11 cellular contexts compared by ENCODE assay signal in genomic region chr6:127117979-127118504, GRCh38. TPM values are rescaled to one million over a fixed set of nuclear protein-coding genes. Genes with fewer than 3 reads are reported as not detected.
DNase-seq lines count a peak whose midpoint lies in the region; ATAC-seq, FAIRE-seq and TF ChIP-seq lines count a peak whose summit lies in the region.
"Had no signal": no experiment of that assay in that cellular context is flagged by ENCODE, and none has a peak within 500 bp of the region (broad histone marks: within the 10 kb centered on the region; RNA-seq: fewer than 3 reads in every experiment).

No MANE protein-coding gene starts in this region.

- no peaks in the 10 kb centered on the region for H3K79me2 ChIP-seq in GM23248 (ENCODE audit: insufficient read depth)

- H3K9me3 ChIP-seq in A549, result no peaks in the 10 kb centered on the region
- no peaks in the 10 kb centered on the region for H3K9me3 ChIP-seq in GM23248 (ENCODE audit: low read depth)
- H3K9me3 ChIP-seq: pancreas had no signal

- H3K27ac ChIP-seq in A549 (peak overlapping the region; percentile 98 to 100), GM23248 (no peak overlapping the region)
- H3K27ac ChIP-seq: pancreas had no signal

- no peaks in the 10 kb centered on the region for H4K20me1 ChIP-seq in GM23248 (ENCODE audit: insufficient read depth)

- peaks cover 58% of the 10 kb centered on the region for H3K27me3 Mint-ChIP-seq in chondrocyte (ENCODE audit: low read depth)
- peaks cover 52% of the 10 kb centered on the region for H3K27me3 Mint-ChIP-seq in mesothelial cell of epicardium (ENCODE audit: low read depth)

- no peaks in the 10 kb centered on the region for H3K27me3 ChIP-seq in GM23248 (replicated peaks; ENCODE audit: insufficient read depth)

- in situ Hi-C loops in GM23248 (cut with MboI), result loop anchor here (25.0 kb wide), 1 partner anchor 1081 kb away; no protein-coding TSS in a partner anchor

- H3K36me3 ChIP-seq in GM23248 (ENCODE audit: low read depth), result no peaks in the 10 kb centered on the region
- H3K36me3 ChIP-seq: pancreas had no signal

- H3F3A ChIP-seq in GM23248 (ENCODE audit: insufficient read depth), result peaks cover 25% of the 10 kb centered on the region

- peaks cover 19% of the 10 kb centered on the region for H3K4me1 Mint-ChIP-seq in chondrocyte (ENCODE audit: low read depth)
- H3K4me1 Mint-ChIP-seq in mesothelial cell of epicardium, result peaks cover 35% of the 10 kb centered on the region

- H3K36me3 Mint-ChIP-seq in chondrocyte (ENCODE audit: low read depth) (no peaks in the 10 kb centered on the region), mesothelial cell of epicardium (no peaks in the 10 kb centered on the region)

- H3K4me3 ChIP-seq in A549 (peak overlapping the region; percentile 90), GM23248 (peak overlapping the region; percentile 62)

- CTCF ChIA-PET in A549 (lab: Yijun Ruan, JAX), result interaction anchor here (0.7 to 2.1 kb wide), 2 partner anchors 8 to 14 kb away, joined by 3 to 13 read pairs; no protein-coding TSS in a partner anchor

- H3K4me1 ChIP-seq in A549 (peaks cover 38% of the 10 kb centered on the region), GM23248 (ENCODE audit: insufficient read depth) (peaks cover 23% of the 10 kb centered on the region)
- H3K4me1 ChIP-seq: pancreas had no signal

- 0% methylated on average over 11 of the region's 29 CpGs for WGBS in A549 (ENCODE audit: missing lambda C conversion rate)
- 4 to 8% methylated on average over 21 to 29 of the region's 29 CpGs for WGBS in GM23248 (ENCODE audit: low coverage in 1 of 2, low lambda C conversion rate in 2 of 2, missing lambda C conversion rate in 2 of 2), 2 experiments

- peak in 1 of 2 experiments; percentile 12 for DNase-seq in A549 (ENCODE audit: low read depth in 1 of 2, low spot score in 1 of 2)
- DNase-seq in GM23248, result peak; percentile 51
- DNase-seq in chondrocyte (ENCODE audit: low spot score), result no peak
- DNase-seq in mesothelial cell of epicardium (ENCODE audit: low spot score in 2 of 2, unreplicated experiment in 2 of 2), result peak; percentile 21 to 49
- no peak for DNase-seq in NCI-H446 treated with DMSO at 0.1 percent for 48 hours (lab: John Stamatoyannopoulos, UW)

- H2AFZ ChIP-seq in GM23248, result peak overlapping the region; percentile 56; the same call in 1 of the 2 replicates

- no peaks in the 10 kb centered on the region for H3K9me3 Mint-ChIP-seq in chondrocyte (ENCODE audit: low read depth)
- no peaks in the 10 kb centered on the region for H3K9me3 Mint-ChIP-seq in mesothelial cell of epicardium

- H3K4me3 Mint-ChIP-seq in chondrocyte (ENCODE audit: unreplicated experiment) (peak overlapping the region; percentile 69), mesothelial cell of epicardium (peak overlapping the region; percentile 80)

- POLR2A ChIA-PET in A549 (lab: Yijun Ruan, JAX), result interaction anchor here (0.6 to 1.4 kb wide), 5 partner anchors 15 to 1337 kb away, joined by 3 to 7 read pairs (median 4); partner anchors contain the start of genes RNF146 and TRMT11

- TF ChIP-seq POLR2A in A549 (IDR thresholded peaks at IDR 0.05; ENCODE audit: low read length), result peak; percentile 13

- H3K9ac ChIP-seq in GM23248, result peak overlapping the region; percentile 40; the same call in 1 of the 2 replicates

- no peaks in the 10 kb centered on the region for H3K9me2 ChIP-seq in GM23248 (ENCODE audit: insufficient read depth)

- H3K27ac Mint-ChIP-seq in chondrocyte (ENCODE audit: unreplicated experiment), result no peak overlapping the region
- peak overlapping the region; percentile 87 for H3K27ac Mint-ChIP-seq in mesothelial cell of epicardium

- TF ChIP-seq CTCF in A549 (IDR thresholded peaks at IDR 0.05) (no peak), chondrocyte (IDR thresholded peaks at IDR 0.05) (no peak), mesothelial cell of epicardium (IDR thresholded peaks at IDR 0.05; ENCODE audit: unreplicated experiment) (no peak)

- ATAC-seq in A549 (peak; percentile 56), HG03175 (IDR thresholded peaks at IDR 0.05; ENCODE audit: unreplicated experiment) (no peak), HG03469 (IDR thresholded peaks at IDR 0.05; ENCODE audit: unreplicated experiment) (no peak), esophagus mucosa (no peak)

- FAIRE-seq in A549 (lab: Jason Lieb, UNC), result no peak
- FAIRE-seq: GM18507, pancreas had no signal

- peak overlapping the region; percentile 94 for H3K4me2 ChIP-seq in A549
- H3K4me2 ChIP-seq in GM23248 (ENCODE audit: unreplicated experiment), result peak overlapping the region; percentile 68

- TF ChIP-seq RAD21 in A549 (conservative IDR thresholded peaks at IDR 0.05 in 1 of 2, IDR thresholded peaks at IDR 0.05 in 1 of 2), result 0 out of 5 replicates have a peak, but pooled peaks of 1 of the 2 experiments have one; percentile 18

- TF ChIP-seq EP300 in A549 (IDR thresholded peaks at IDR 0.05), result no peak

TF ChIP-seq in A549, 52 proteins besides CTCF, POLR2A, EP300 and RAD21:
- TF ChIP-seq JUN (IDR thresholded peaks at IDR 0.05), result peak; percentile 2 to 80; a peak in 2 of 5 replicates
- TF ChIP-seq TP53 (CRISPR knock-in tag; IDR thresholded peaks at IDR 0.05), result no peak
- 0 out of 3 replicates have a peak, but pooled peaks have one; percentile 24 for TF ChIP-seq BCL3 (IDR thresholded peaks at IDR 0.05)
- no peak for TF ChIP-seq ZSCAN20 (CRISPR knock-in tag; IDR thresholded peaks at IDR 0.05)
- no peak for TF ChIP-seq USF2 (IDR thresholded peaks at IDR 0.05)
- peak; percentile 8; the same call in 1 of the 2 replicates for TF ChIP-seq PBX3 (IDR thresholded peaks at IDR 0.05)
- TF ChIP-seq MAZ (IDR thresholded peaks at IDR 0.05; ENCODE audit: borderline replicate concordance, low read depth, low read length), result no peak
- TF ChIP-seq ESRRA (IDR thresholded peaks at IDR 0.05; ENCODE audit: borderline replicate concordance, low read length), result no peak
- no peak for TF ChIP-seq MAFK (IDR thresholded peaks at IDR 0.05; ENCODE audit: partially characterized antibody)
- no peak for TF ChIP-seq MAX (IDR thresholded peaks at IDR 0.05)

RNA-seq across cellular contexts. Expression of gene RSPO3, which starts 0.4 kb away (rescaled TPM):
- polyA plus RNA-seq in A549 (2011; rRNA removed) (32.4 and 48.9 TPM in 2 replicates), A549 (2017; fragmentation: RNase III; extraction: RNeasy Plus Mini Kit Qiagen cat#74134 plus additional on column Dnase treatment) (119 to 128 TPM (median 120 TPM) in 3 replicates), GM23248 (2016; fragmentation: Nextera tagmentation; extraction: Ambion mirVana) (2.9 and 4.1 TPM in 2 replicates)
- polyA plus RNA-seq in A549 (2012; cell fraction: cytosol; rRNA removed), result 12.8 and 15.7 TPM in 2 replicates
- 6.7 and 9.7 TPM in 2 replicates for polyA plus RNA-seq in A549 (2012; cell fraction: nucleus; rRNA removed)
- 30.3 and 32.6 TPM in 2 replicates for polyA minus RNA-seq in A549 (2011; rRNA and poly(A)+ RNA removed)
- total RNA-seq in GM23248 (2014; rRNA removed; shearing (Covaris generic)), result 0.13 and 1.4 TPM in 2 replicates
- total RNA-seq in chondrocyte (0.21 to 18.1 TPM (median 0.22 TPM) in 3 replicates), mesothelial cell of epicardium (26.3 to 31.1 TPM (median 30.1 TPM) in 3 replicates), esophagus mucosa (1.4 TPM)
- total RNA-seq: T-helper 2 cell treated with Interferon-gamma antibody and Interleukin-4, amounts not matched to agents 100 ng/mL and 5 ng/mL, for 36 hours had no signal

Comparison
In these comparisons a context has a peak if more than half of its experiments do, and no peak if none do; other contexts are left out.
1. ATAC-seq: peak in A549 (2 of 2); none in HG03175 (single experiment), HG03469 (single experiment) and esophagus mucosa (single experiment).
2. DNase-seq: peak in GM23248 (single experiment) and mesothelial cell of epicardium (2 of 2); none in chondrocyte (single experiment) and NCI-H446 treated with DMSO at 0.1 percent for 48 hours (single experiment).